Comparison of ENCODE assay signal across 17 cellular contexts in genomic region chr4:87018751-87019150, GRCh38.
DNase-seq lines count a peak whose midpoint lies in the region; ATAC-seq, FAIRE-seq and TF ChIP-seq lines count a peak whose summit lies in the region.
"Had no signal": no experiment of that assay in that cellular context is flagged by ENCODE, and none has a peak within 500 bp of the region (broad histone marks: within the 10 kb centered on the region; RNA-seq: fewer than 3 reads in every experiment).

No MANE protein-coding gene starts in this region.

- no peak for ATAC-seq in right cardiac atrium
- ATAC-seq: HCT116 had no signal

- intact Hi-C loops in right cardiac atrium (cut with DNase I) (no loop called here), uterus (cut with DNase I; ENCODE audit: low total_unique reads) (no loop called here)
- intact Hi-C loops in activated T-helper 2 cell treated with anti-CD3 and anti-CD28 coated beads, Interferon-gamma antibody, Interleukin-2, Interleukin-4, amounts not matched to agents 10 μg/mL and 5 μg/mL and 100 μg/mL, durations not matched to agents 14 hours and 24 hours and 36 hours (cut with micrococcal nuclease): no loop called here

- no peaks in the 10 kb centered on the region for H3K27me3 Mint-ChIP-seq in activated T-helper 2 cell treated with anti-CD3 and anti-CD28 coated beads, Interferon-gamma antibody, Interleukin-2, Interleukin-4, amounts not matched to agents 10 μg/mL and 5 μg/mL and 100 μg/mL, durations not matched to agents 14 hours and 24 hours and 36 hours (ENCODE audit: low read depth)
- no peaks in the 10 kb centered on the region for H3K27me3 Mint-ChIP-seq in nephron (ENCODE audit: low read depth)
- H3K27me3 Mint-ChIP-seq: activated CD4-positive, alpha-beta T cell treated with anti-CD3 and anti-CD28 coated beads, Interleukin-2, amount 10 ng/mL, durations not matched to agents 24 days and 14 days had no signal

- no peak for TF ChIP-seq POLR2A in uterus (IDR thresholded peaks at IDR 0.05)

- no peak for FAIRE-seq in GM19239 (lab: Jason Lieb, UNC)
- FAIRE-seq: endometrium had no signal

- H3K9me3 Mint-ChIP-seq in activated T-helper 2 cell treated with anti-CD3 and anti-CD28 coated beads, Interferon-gamma antibody, Interleukin-2, Interleukin-4, amounts not matched to agents 10 μg/mL and 5 μg/mL and 100 μg/mL, durations not matched to agents 14 hours and 24 hours and 36 hours: no peaks in the 10 kb centered on the region
- H3K9me3 Mint-ChIP-seq in nephron: no peaks in the 10 kb centered on the region

- H3K4me3 Mint-ChIP-seq in activated T-helper 2 cell treated with anti-CD3 and anti-CD28 coated beads, Interferon-gamma antibody, Interleukin-2, Interleukin-4, amounts not matched to agents 10 μg/mL and 5 μg/mL and 100 μg/mL, durations not matched to agents 14 hours and 24 hours and 36 hours (ENCODE audit: low read depth): no peak overlapping the region
- H3K4me3 Mint-ChIP-seq in nephron: no peak overlapping the region

- WGBS in right cardiac atrium: 56% methylated on average over 1 of the region's 1 CpG

- H3K27ac ChIP-seq in right atrium auricular region (peak overlapping the region; percentile 33 to 59), right cardiac atrium (ENCODE audit: low read length) (no peak overlapping the region), uterus (peak overlapping the region; percentile 94 to 95)

- H3K4me1 ChIP-seq in right atrium auricular region (peaks cover 0 to 75% of the 10 kb centered on the region in 2 donors), right cardiac atrium (ENCODE audit: control insufficient read depth, insufficient read depth, low read length) (peaks cover 12% of the 10 kb centered on the region), uterus (peaks cover 8 to 15% of the 10 kb centered on the region in 2 donors)

- peaks cover 70% of the 10 kb centered on the region for H3K4me1 Mint-ChIP-seq in activated T-helper 2 cell treated with anti-CD3 and anti-CD28 coated beads, Interferon-gamma antibody, Interleukin-2, Interleukin-4, amounts not matched to agents 10 μg/mL and 5 μg/mL and 100 μg/mL, durations not matched to agents 14 hours and 24 hours and 36 hours (ENCODE audit: low read depth)
- peaks cover 30% of the 10 kb centered on the region for H3K4me1 Mint-ChIP-seq in nephron

- H3K4me3 ChIP-seq in right atrium auricular region: no peak overlapping the region
- no peak overlapping the region for H3K4me3 ChIP-seq in right cardiac atrium (ENCODE audit: low read length)
- no peak overlapping the region for H3K4me3 ChIP-seq in uterus
- H3K4me3 ChIP-seq: adrenal gland had no signal

- H3K36me3 ChIP-seq in right atrium auricular region: no peaks in the 10 kb centered on the region
- H3K36me3 ChIP-seq in uterus: no peaks in the 10 kb centered on the region
- H3K36me3 ChIP-seq: adrenal gland had no signal

- peaks cover 15% of the 10 kb centered on the region for H3K36me3 Mint-ChIP-seq in activated T-helper 2 cell treated with anti-CD3 and anti-CD28 coated beads, Interferon-gamma antibody, Interleukin-2, Interleukin-4, amounts not matched to agents 10 μg/mL and 5 μg/mL and 100 μg/mL, durations not matched to agents 14 hours and 24 hours and 36 hours (ENCODE audit: low read depth)
- peaks cover 4% of the 10 kb centered on the region for H3K36me3 Mint-ChIP-seq in nephron (ENCODE audit: low read depth)

- peak overlapping the region; percentile 28 for H3K27ac Mint-ChIP-seq in activated T-helper 2 cell treated with anti-CD3 and anti-CD28 coated beads, Interferon-gamma antibody, Interleukin-2, Interleukin-4, amounts not matched to agents 10 μg/mL and 5 μg/mL and 100 μg/mL, durations not matched to agents 14 hours and 24 hours and 36 hours
- peak overlapping the region in 2 of 3 experiments; percentile 14 to 26 for H3K27ac Mint-ChIP-seq in nephron

- H3K9me3 ChIP-seq in right atrium auricular region: no peaks in the 10 kb centered on the region
- no peaks in the 10 kb centered on the region for H3K9me3 ChIP-seq in right cardiac atrium (ENCODE audit: control insufficient read depth, low read length)
- no peaks in the 10 kb centered on the region for H3K9me3 ChIP-seq in uterus
- H3K9me3 ChIP-seq: adrenal gland had no signal

- TF ChIP-seq CTCF in right atrium auricular region (IDR thresholded peaks at IDR 0.05) (no peak), nephron (IDR thresholded peaks at IDR 0.05; ENCODE audit: unreplicated experiment in 3 of 3) (no peak), uterus (IDR thresholded peaks at IDR 0.05) (no peak)

- DNase-seq in right atrium auricular region (ENCODE audit: low spot score): no peak
- DNase-seq in right cardiac atrium: no peak
- no peak for DNase-seq in activated T-helper 2 cell treated with anti-CD3 and anti-CD28 coated beads, Interferon-gamma antibody, Interleukin-2, Interleukin-4, amounts not matched to agents 10 μg/mL and 5 μg/mL and 100 μg/mL, durations not matched to agents 14 hours and 24 hours and 36 hours (ENCODE audit: low spot score)
- DNase-seq in uterus: no peak
- DNase-seq in KG1 (lab: John Stamatoyannopoulos, UW): no peak
- no peak for DNase-seq in GM19239 (ENCODE audit: insufficient read length, low spot score)
- DNase-seq in activated gamma-delta T cell (lab: John Stamatoyannopoulos, UW): no peak
- DNase-seq: activated CD4-positive, alpha-beta T cell treated with anti-CD3 and anti-CD28 coated beads, Interleukin-2, amount 10 ng/mL, durations not matched to agents 24 days and 14 days; adrenal gland; cerebellar nuclear complex; NCI-H2081; NCI-H524 treated with DMSO at 0.1 percent for 48 hours; posterior cingulate gyrus; T-helper 9 cell had no signal

- H3K27me3 ChIP-seq in right atrium auricular region (no peaks in the 10 kb centered on the region), right cardiac atrium (ENCODE audit: control insufficient read depth, insufficient read depth) (no peaks in the 10 kb centered on the region), uterus (no peaks in the 10 kb centered on the region)
- H3K27me3 ChIP-seq: adrenal gland had no signal
